ENCODE assay signal across 1 cellular context in genomic region chr12:6268484-6269157, GRCh38.
TF ChIP-seq lines count a peak whose summit lies in the region.

No MANE protein-coding gene starts in this region.

TF ChIP-seq in IMR-90, 13 proteins besides CTCF, POLR2A, EP300 and RAD21:
- no peak for TF ChIP-seq RCOR1 (IDR thresholded peaks at IDR 0.05; ENCODE audit: insufficient replicate concordance, low read length)
- no peak for TF ChIP-seq MAZ (IDR thresholded peaks at IDR 0.05; ENCODE audit: borderline replicate concordance, low read depth, low read length)
- TF ChIP-seq ELK1 (IDR thresholded peaks at IDR 0.05; ENCODE audit: borderline replicate concordance, low read depth, low read length) = no peak
- TF ChIP-seq CEBPB (IDR thresholded peaks at IDR 0.05; ENCODE audit: low read depth, low read length) = no peak
- TF ChIP-seq NFE2L2 (IDR thresholded peaks at IDR 0.05; ENCODE audit: low read depth, low read length) = no peak
- no peak for TF ChIP-seq SMC3 (IDR thresholded peaks at IDR 0.05; ENCODE audit: low read depth, low read length)
- TF ChIP-seq FOS (IDR thresholded peaks at IDR 0.05; ENCODE audit: low read depth, low read length) = no peak
- no peak for TF ChIP-seq USF2 (IDR thresholded peaks at IDR 0.05; ENCODE audit: low read depth, low read length)
- TF ChIP-seq CHD1 (IDR thresholded peaks at IDR 0.05; ENCODE audit: low read depth, low read length) = no peak
- no peak for TF ChIP-seq MXI1 (IDR thresholded peaks at IDR 0.05; ENCODE audit: borderline replicate concordance, low read depth, low read length)
- TF ChIP-seq RFX5 (IDR thresholded peaks at IDR 0.05; ENCODE audit: low read depth, low read length) = no peak
- no peak for TF ChIP-seq MAFK (IDR thresholded peaks at IDR 0.05; ENCODE audit: low read depth, low read length)
